27 cellular contexts compared by ENCODE assay signal in genomic region chr10:96967847-96968246, GRCh38.
DNase-seq lines count a peak whose midpoint lies in the region; ATAC-seq and TF ChIP-seq lines count a peak whose summit lies in the region.
"Had no signal": no experiment of that assay in that cellular context is flagged by ENCODE, and none has a peak within 500 bp of the region (broad histone marks: within the 10 kb centered on the region; RNA-seq: fewer than 3 reads in every experiment).

No MANE protein-coding gene starts in this region.

- H3K4me3 ChIP-seq in mammary epithelial cell (replicated peaks in 1 of 3; ENCODE audit: insufficient read depth in 1 of 3, low read depth in 2 of 3, low read length in 3 of 3), result no peak overlapping the region
- no peak overlapping the region for H3K4me3 ChIP-seq in breast epithelium
- no peak overlapping the region for H3K4me3 ChIP-seq in PC-3 (ENCODE audit: low read length)
- no peak overlapping the region for H3K4me3 ChIP-seq in fibroblast of pulmonary artery (replicated peaks; ENCODE audit: low read depth, low read length)
- no peak overlapping the region for H3K4me3 ChIP-seq in smooth muscle cell
- H3K4me3 ChIP-seq: ascending aorta, left ventricle myocardium inferior, stomach, thyroid gland, uterus had no signal

- no peak overlapping the region for H3K4me3 Mint-ChIP-seq in activated CD4-positive, alpha-beta T cell treated with anti-CD3 and anti-CD28 coated beads, Interleukin-2, amount 10 ng/mL, durations not matched to agents 24 days and 14 days
- H3K4me3 Mint-ChIP-seq: activated B cell treated with CpG ODN at 0.5 μM for 24 hours; activated naive CD8-positive, alpha-beta T cell treated with anti-CD3 and anti-CD28 coated beads for 36 hours; activated T-cell treated with anti-CD3 and anti-CD28 coated beads, Interleukin-2, amount 50 U/mL, for 4 hours; CD4-positive, alpha-beta memory T cell; central memory CD8-positive, alpha-beta T cell; H9 had no signal

- H3K36me3 ChIP-seq in mammary epithelial cell (ENCODE audit: insufficient read depth, low read length), result peaks cover 2% of the 10 kb centered on the region
- no peaks in the 10 kb centered on the region for H3K36me3 ChIP-seq in breast epithelium
- H3K36me3 ChIP-seq in PC-3 (ENCODE audit: low read depth, low read length), result no peaks in the 10 kb centered on the region
- no peaks in the 10 kb centered on the region for H3K36me3 ChIP-seq in smooth muscle cell (ENCODE audit: low read depth)
- H3K36me3 ChIP-seq: ascending aorta, left ventricle myocardium inferior, stomach, thyroid gland, uterus had no signal

- peak; percentile 18 for DNase-seq in mammary epithelial cell
- DNase-seq in breast epithelium (ENCODE audit: low spot score in 2 of 2), result no peak
- DNase-seq in PC-3, result peak; percentile 12
- peak; percentile 10 for DNase-seq in fibroblast of pulmonary artery (ENCODE audit: low read depth)
- DNase-seq in smooth muscle cell (lab: John Stamatoyannopoulos, UW; ENCODE audit: unreplicated experiment), result no peak
- DNase-seq in NCI-H1092 (lab: John Stamatoyannopoulos, UW), result no peak
- DNase-seq in activated CD4-positive, alpha-beta T cell treated with anti-CD3 and anti-CD28 coated beads, Interleukin-2, amount 10 ng/mL, durations not matched to agents 24 days and 14 days, result no peak
- DNase-seq: 8988T; activated B cell treated with CpG ODN at 0.5 μM for 24 hours; activated CD4-positive, alpha-beta T cell treated with anti-CD3 and anti-CD28 coated beads, Interleukin-2, amount 50 U/mL, for 1 hour; activated gamma-delta T cell; activated naive CD8-positive, alpha-beta T cell treated with anti-CD3 and anti-CD28 coated beads for 36 hours; activated T-cell treated with anti-CD3 and anti-CD28 coated beads, Interleukin-2, amount 50 U/mL, for 4 hours; CD4-positive, alpha-beta memory T cell; H9; left ventricle myocardium inferior; mesendoderm; NCI-H1694 treated with DMSO at 0.1 percent for 48 hours; posterior cingulate gyrus; right cardiac atrium; stomach; T-helper 1 cell; thyroid gland; uterus had no signal

- H3K9me2 ChIP-seq in PC-3 (replicated peaks; ENCODE audit: low read length), result no peaks in the 10 kb centered on the region

- BruUV-seq in mammary epithelial cell (replicated peaks; lab: Mats Ljungman, UMichigan), result no TSS peak
- no TSS peak for BruUV-seq in PC-3 (replicated peaks; lab: Mats Ljungman, UMichigan)

- H3K4me1 Mint-ChIP-seq in activated CD4-positive, alpha-beta T cell treated with anti-CD3 and anti-CD28 coated beads, Interleukin-2, amount 10 ng/mL, durations not matched to agents 24 days and 14 days, result no peaks in the 10 kb centered on the region
- H3K4me1 Mint-ChIP-seq: H9 had no signal

- TF ChIP-seq POLR2A in breast epithelium (IDR thresholded peaks at IDR 0.05), result no peak

- dilution Hi-C loops in mammary epithelial cell (cut with HindIII; ENCODE audit: low sequenced_read_pairs), result no loop called here

- intact Hi-C loops in mammary epithelial cell (cut with micrococcal nuclease) (no loop called here), breast epithelium (cut with DNase I; ENCODE audit: low total_unique reads) (no loop called here), PC-3 (cut with micrococcal nuclease) (no loop called here)
- intact Hi-C loops in activated CD4-positive, alpha-beta T cell treated with anti-CD3 and anti-CD28 coated beads, Interleukin-2, amount 10 ng/mL, durations not matched to agents 24 days and 14 days (cut with micrococcal nuclease), result no loop called here

- no peak overlapping the region for H3K9ac ChIP-seq in mammary epithelial cell (ENCODE audit: insufficient read depth, low read length)
- no peak overlapping the region for H3K9ac ChIP-seq in PC-3 (ENCODE audit: low read length)
- no peak overlapping the region for H3K9ac ChIP-seq in smooth muscle cell (ENCODE audit: low read depth)

- peak; percentile 62 for ATAC-seq in PC-3
- no peak for ATAC-seq in HG02938 (IDR thresholded peaks at IDR 0.05; ENCODE audit: unreplicated experiment)
- ATAC-seq: activated T-cell treated with anti-CD3 and anti-CD28 coated beads, Interleukin-2, amount 50 U/mL, for 4 hours; right cardiac atrium had no signal

- no peak overlapping the region for H3K27ac Mint-ChIP-seq in activated CD4-positive, alpha-beta T cell treated with anti-CD3 and anti-CD28 coated beads, Interleukin-2, amount 10 ng/mL, durations not matched to agents 24 days and 14 days
- H3K27ac Mint-ChIP-seq: activated B cell treated with CpG ODN at 0.5 μM for 24 hours; activated naive CD8-positive, alpha-beta T cell treated with anti-CD3 and anti-CD28 coated beads for 36 hours; CD4-positive, alpha-beta memory T cell; H9 had no signal

- H3K4me2 ChIP-seq in mammary epithelial cell (ENCODE audit: insufficient read depth, low read depth, low read length) (no peak overlapping the region), PC-3 (ENCODE audit: low read length) (no peak overlapping the region), smooth muscle cell (peak overlapping the region; percentile 27)

- TF ChIP-seq CTCF in mammary epithelial cell (conservative IDR thresholded peaks at IDR 0.05 in 1 of 2, IDR thresholded peaks at IDR 0.05 in 1 of 2; ENCODE audit: extremely low read depth in 1 of 2, insufficient read depth in 1 of 2, low read depth in 1 of 2, low read length in 2 of 2) (no peak), breast epithelium (IDR thresholded peaks at IDR 0.05) (no peak), PC-3 (conservative IDR thresholded peaks at IDR 0.05; ENCODE audit: low read depth, low read length) (no peak), fibroblast of pulmonary artery (IDR thresholded peaks at IDR 0.05; ENCODE audit: low read length, missing control alignments) (no peak), smooth muscle cell (IDR thresholded peaks at IDR 0.05; ENCODE audit: borderline replicate concordance, insufficient read depth, poor library complexity, severe bottlenecking) (no peak)

- POLR2A ChIA-PET in PC-3 (lab: Charles Lee; ENCODE audit: unreplicated experiment), result no interaction called here

- in situ Hi-C loops in mammary epithelial cell (cut with MboI; ENCODE audit: low sequenced_read_pairs in 2 of 2), result no loop called here

- CTCF ChIA-PET in mammary epithelial cell (lab: Charles Lee; ENCODE audit: low non-redundant PET) (no interaction called here), PC-3 (lab: Charles Lee) (no interaction called here)

- H3F3A ChIP-seq in PC-3 (ENCODE audit: low read length, unreplicated experiment), result no peaks in the 10 kb centered on the region
- H3F3A ChIP-seq in smooth muscle cell (ENCODE audit: low read depth), result no peaks in the 10 kb centered on the region

- H4K20me1 ChIP-seq in mammary epithelial cell (ENCODE audit: insufficient read depth, low read length) (no peaks in the 10 kb centered on the region), PC-3 (ENCODE audit: low read length) (no peaks in the 10 kb centered on the region), smooth muscle cell (ENCODE audit: low read depth) (peaks cover 7% of the 10 kb centered on the region)

- H2AFZ ChIP-seq in mammary epithelial cell (ENCODE audit: low read depth, low read length) (no peak overlapping the region), PC-3 (ENCODE audit: low read length) (no peak overlapping the region), smooth muscle cell (ENCODE audit: low read depth) (no peak overlapping the region)

- H3K27ac ChIP-seq in mammary epithelial cell (ENCODE audit: insufficient read depth, low read depth, low read length), result no peak overlapping the region
- H3K27ac ChIP-seq in breast epithelium, result no peak overlapping the region
- H3K27ac ChIP-seq in PC-3 (ENCODE audit: low read length), result no peak overlapping the region
- no peak overlapping the region for H3K27ac ChIP-seq in smooth muscle cell (ENCODE audit: low read depth)
- H3K27ac ChIP-seq: ascending aorta, left ventricle myocardium inferior, stomach, thyroid gland, uterus had no signal

- H3K27me3 Mint-ChIP-seq in activated CD4-positive, alpha-beta T cell treated with anti-CD3 and anti-CD28 coated beads, Interleukin-2, amount 10 ng/mL, durations not matched to agents 24 days and 14 days, result no peaks in the 10 kb centered on the region
- H3K27me3 Mint-ChIP-seq: activated B cell treated with CpG ODN at 0.5 μM for 24 hours; activated naive CD8-positive, alpha-beta T cell treated with anti-CD3 and anti-CD28 coated beads for 36 hours; CD4-positive, alpha-beta memory T cell; central memory CD8-positive, alpha-beta T cell had no signal

- H3K79me2 ChIP-seq in mammary epithelial cell (ENCODE audit: insufficient read depth, low read length) (no peaks in the 10 kb centered on the region), PC-3 (ENCODE audit: low read length) (no peaks in the 10 kb centered on the region), smooth muscle cell (ENCODE audit: low read depth) (no peaks in the 10 kb centered on the region)

- H3K9me3 ChIP-seq in mammary epithelial cell (replicated peaks; ENCODE audit: insufficient read depth, low read length) (no peaks in the 10 kb centered on the region), breast epithelium (no peaks in the 10 kb centered on the region), PC-3 (ENCODE audit: low read length) (no peaks in the 10 kb centered on the region), smooth muscle cell (replicated peaks; ENCODE audit: low read depth) (no peaks in the 10 kb centered on the region)
- H3K9me3 ChIP-seq: ascending aorta, left ventricle myocardium inferior, stomach, thyroid gland, uterus had no signal

- H3K27me3 ChIP-seq in mammary epithelial cell (ENCODE audit: insufficient read depth, low read length), result no peaks in the 10 kb centered on the region
- no peaks in the 10 kb centered on the region for H3K27me3 ChIP-seq in breast epithelium
- no peaks in the 10 kb centered on the region for H3K27me3 ChIP-seq in PC-3 (ENCODE audit: low read length)
- no peaks in the 10 kb centered on the region for H3K27me3 ChIP-seq in smooth muscle cell (ENCODE audit: low read depth)
- H3K27me3 ChIP-seq: ascending aorta, stomach, thyroid gland had no signal

- H3K36me3 Mint-ChIP-seq in activated CD4-positive, alpha-beta T cell treated with anti-CD3 and anti-CD28 coated beads, Interleukin-2, amount 10 ng/mL, durations not matched to agents 24 days and 14 days (ENCODE audit: low read depth), result no peaks in the 10 kb centered on the region

- no peaks in the 10 kb centered on the region for H3K4me1 ChIP-seq in mammary epithelial cell (ENCODE audit: insufficient read depth, low read length)
- no peaks in the 10 kb centered on the region for H3K4me1 ChIP-seq in breast epithelium
- H3K4me1 ChIP-seq in PC-3 (ENCODE audit: insufficient read depth, low read length), result peaks cover 5% of the 10 kb centered on the region; the same call in 1 of the 2 replicates
- H3K4me1 ChIP-seq in smooth muscle cell (ENCODE audit: low read depth), result peaks cover 8% of the 10 kb centered on the region
- H3K4me1 ChIP-seq: ascending aorta, stomach, thyroid gland, uterus had no signal

- H3K9me3 Mint-ChIP-seq in activated CD4-positive, alpha-beta T cell treated with anti-CD3 and anti-CD28 coated beads, Interleukin-2, amount 10 ng/mL, durations not matched to agents 24 days and 14 days, result no peaks in the 10 kb centered on the region
- H3K9me3 Mint-ChIP-seq: activated B cell treated with CpG ODN at 0.5 μM for 24 hours; activated naive CD8-positive, alpha-beta T cell treated with anti-CD3 and anti-CD28 coated beads for 36 hours; activated T-cell treated with anti-CD3 and anti-CD28 coated beads, Interleukin-2, amount 50 U/mL, for 4 hours; CD4-positive, alpha-beta memory T cell; central memory CD8-positive, alpha-beta T cell; H9 had no signal

Comparison
In these comparisons a context has a peak if more than half of its experiments do, and no peak if none do; other contexts are left out.
1. DNase-seq: peak in mammary epithelial cell (single experiment), PC-3 (single experiment) and fibroblast of pulmonary artery (single experiment); none in breast epithelium (0 of 2), smooth muscle cell (single experiment), NCI-H1092 (single experiment) and activated CD4-positive, alpha-beta T cell treated with anti-CD3 and anti-CD28 coated beads, Interleukin-2, amount 10 ng/mL, durations not matched to agents 24 days and 14 days (single experiment).